ENCODE assay signal across 10 cellular contexts in the genomic region with DNA sequence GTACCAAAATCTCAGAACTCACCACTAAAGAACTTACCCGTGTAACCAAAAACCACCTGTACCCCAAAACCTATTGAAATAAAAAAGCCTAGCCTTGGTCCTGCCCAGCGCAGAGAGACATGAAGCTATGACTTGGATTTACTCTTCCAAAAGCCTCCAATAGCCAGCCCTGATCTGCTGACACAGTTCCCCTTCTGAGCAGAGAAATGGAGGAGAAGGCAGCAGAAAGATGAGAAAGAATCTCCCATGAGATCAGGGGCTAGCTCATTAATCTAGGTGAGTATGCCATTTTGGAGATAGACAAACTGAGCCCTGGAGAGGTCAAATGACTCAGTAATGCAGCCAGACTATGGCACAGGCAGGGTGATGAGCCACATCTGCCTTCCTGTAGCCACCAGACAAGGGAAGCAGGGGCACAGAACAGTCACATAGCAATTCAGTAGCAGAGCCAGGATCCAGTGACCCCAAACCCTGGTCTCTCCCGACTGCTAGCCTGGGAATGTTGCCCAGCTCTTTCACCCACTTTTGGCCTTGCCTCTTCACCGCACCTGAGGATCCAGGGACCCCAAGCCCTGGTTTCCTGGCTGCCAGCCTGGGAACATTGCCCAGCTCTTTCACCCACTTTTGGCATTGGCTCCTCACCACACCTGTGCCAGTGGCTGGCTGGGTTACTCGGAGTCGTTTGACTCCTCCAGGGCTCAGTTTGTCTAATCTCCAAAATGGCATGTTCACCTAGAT. TPM values are rescaled to one million over a fixed set of nuclear protein-coding genes. Genes with fewer than 3 reads are reported as not detected.
DNase-seq lines count a peak whose midpoint lies in the region; ATAC-seq and TF ChIP-seq lines count a peak whose summit lies in the region.
"Had no signal": no experiment of that assay in that cellular context is flagged by ENCODE, and none has a peak within 500 bp of the region (broad histone marks: within the 10 kb centered on the region; RNA-seq: fewer than 3 reads in every experiment).

No MANE protein-coding gene starts in this region.

- H3K4me1 ChIP-seq in mammary epithelial cell (ENCODE audit: insufficient read depth, low read length) = peaks cover 20% of the 10 kb centered on the region
- H3K4me1 ChIP-seq in ascending aorta = no peaks in the 10 kb centered on the region
- H3K4me1 ChIP-seq in upper lobe of left lung = peaks cover 38 to 65% (median 56%) of the 10 kb centered on the region in 4 donors

- no peak for TF ChIP-seq CTCF in MCF 10A (IDR thresholded peaks at IDR 0.05; ENCODE audit: unreplicated experiment)
- TF ChIP-seq CTCF in mammary epithelial cell (conservative IDR thresholded peaks at IDR 0.05 in 1 of 2, IDR thresholded peaks at IDR 0.05 in 1 of 2; ENCODE audit: extremely low read depth in 1 of 2, insufficient read depth in 1 of 2, low read depth in 1 of 2, low read length in 2 of 2) = no peak
- TF ChIP-seq CTCF in ascending aorta (IDR thresholded peaks at IDR 0.05) = no peak
- no peak for TF ChIP-seq CTCF in upper lobe of left lung (IDR thresholded peaks at IDR 0.05)

- H2AFZ ChIP-seq in mammary epithelial cell (ENCODE audit: low read depth, low read length) = no peak overlapping the region

- in situ Hi-C loops in mammary epithelial cell (cut with MboI; ENCODE audit: low sequenced_read_pairs in 2 of 2) = no loop called here

- no TSS peak for BruUV-seq in MCF 10A (replicated peaks; lab: Mats Ljungman, UMichigan)
- BruUV-seq in mammary epithelial cell (replicated peaks; lab: Mats Ljungman, UMichigan) = no TSS peak

- no peak for ATAC-seq in upper lobe of left lung (ENCODE audit: low FRiP score in 2 of 2)

- H3K36me3 Mint-ChIP-seq in MCF 10A (ENCODE audit: insufficient read depth, unreplicated experiment) = peaks cover 20% of the 10 kb centered on the region

- no peak for TF ChIP-seq POLR2A in upper lobe of left lung (IDR thresholded peaks at IDR 0.05)

- POLR2A ChIA-PET in MCF 10A (lab: Yijun Ruan, JAX) = interaction anchor here (0.7 to 3.6 kb wide), 10 partner anchors 8 to 409 kb away, joined by 3 to 21 read pairs (median 4); partner anchors contain the start of genes FKBP1A and SDCBP2

- H3K36me3 ChIP-seq in mammary epithelial cell (ENCODE audit: insufficient read depth, low read length) (no peaks in the 10 kb centered on the region), ascending aorta (peaks cover 4 to 11% of the 10 kb centered on the region in 2 donors), upper lobe of left lung (peaks cover 0 to 3% (median 0%) of the 10 kb centered on the region in 4 donors)

- H3K27me3 Mint-ChIP-seq in MCF 10A (ENCODE audit: insufficient read depth, unreplicated experiment) = no peaks in the 10 kb centered on the region

- no peak overlapping the region for H3K4me3 Mint-ChIP-seq in MCF 10A (ENCODE audit: unreplicated experiment)

- peaks cover 28% of the 10 kb centered on the region for H3K4me1 Mint-ChIP-seq in MCF 10A (ENCODE audit: insufficient read depth, unreplicated experiment)

- no peaks in the 10 kb centered on the region for H3K9me3 Mint-ChIP-seq in MCF 10A (ENCODE audit: unreplicated experiment)

- no peak overlapping the region for H3K9ac ChIP-seq in mammary epithelial cell (ENCODE audit: insufficient read depth, low read length)

- dilution Hi-C loops in mammary epithelial cell (cut with HindIII; ENCODE audit: low sequenced_read_pairs) = no loop called here

- TF ChIP-seq EP300 in upper lobe of left lung (IDR thresholded peaks at IDR 0.05) = no peak

- H3K27ac ChIP-seq in mammary epithelial cell (ENCODE audit: insufficient read depth, low read depth, low read length) (no peak overlapping the region), ascending aorta (peak overlapping the region; percentile 41 to 42), upper lobe of left lung (peak overlapping the region; percentile 81 to 99 (median 88))
- H3K27ac ChIP-seq: brain microvascular endothelial cell, WERI-Rb-1 had no signal

- H3K27me3 ChIP-seq in mammary epithelial cell (ENCODE audit: insufficient read depth, low read length) = no peaks in the 10 kb centered on the region
- H3K27me3 ChIP-seq in ascending aorta = no peaks in the 10 kb centered on the region
- no peaks in the 10 kb centered on the region for H3K27me3 ChIP-seq in upper lobe of left lung
- H3K27me3 ChIP-seq: brain microvascular endothelial cell had no signal

- DNase-seq in MCF 10A (ENCODE audit: unreplicated experiment) (peak; percentile 66), mammary epithelial cell (no peak), ascending aorta (ENCODE audit: low spot score in 2 of 2) (no peak), mesenteric fat pad (ENCODE audit: low spot score) (peak; percentile 68), upper lobe of left lung (no peak), dedifferentiated amniotic fluid mesenchymal stem cell (ENCODE audit: extremely low spot score) (no peak), NCI-H2227 (lab: John Stamatoyannopoulos, UW; ENCODE audit: unreplicated experiment) (no peak), H4 (ENCODE audit: low spot score) (no peak)
- DNase-seq: brain microvascular endothelial cell, WERI-Rb-1 had no signal

- intact Hi-C loops in MCF 10A (cut with micrococcal nuclease) = no loop called here
- intact Hi-C loops in mammary epithelial cell (cut with micrococcal nuclease) = no loop called here
- intact Hi-C loops in ascending aorta (cut with DNase I) = no loop called here

- CTCF ChIA-PET in MCF 10A (lab: Yijun Ruan, JAX) (interaction anchor here (0.7 to 1.1 kb wide), 4 partner anchors 9 to 839 kb away, joined by 3 to 4 read pairs (median 4); no protein-coding TSS in a partner anchor), mammary epithelial cell (lab: Charles Lee; ENCODE audit: low non-redundant PET) (interaction anchor here (0.6 to 1.1 kb wide), 2 partner anchors 9 to 130 kb away, joined by 4 read pairs; no protein-coding TSS in a partner anchor)

- H3K9me3 ChIP-seq in mammary epithelial cell (replicated peaks; ENCODE audit: insufficient read depth, low read length) = no peaks in the 10 kb centered on the region
- H3K9me3 ChIP-seq in ascending aorta = no peaks in the 10 kb centered on the region
- H3K9me3 ChIP-seq in upper lobe of left lung = no peaks in the 10 kb centered on the region

- H3K4me3 ChIP-seq in mammary epithelial cell (replicated peaks in 1 of 3; ENCODE audit: insufficient read depth in 1 of 3, low read depth in 2 of 3, low read length in 3 of 3) = no peak overlapping the region
- H3K4me3 ChIP-seq in ascending aorta = no peak overlapping the region
- H3K4me3 ChIP-seq in upper lobe of left lung = no peak overlapping the region

- peaks cover 32% of the 10 kb centered on the region for H3K79me2 ChIP-seq in mammary epithelial cell (ENCODE audit: insufficient read depth, low read length)

- no peak overlapping the region for H3K27ac Mint-ChIP-seq in MCF 10A (ENCODE audit: low read depth, unreplicated experiment)

- WGBS in mammary epithelial cell (ENCODE audit: low coverage, missing lambda C conversion rate) = 52% methylated on average over 6 of the region's 6 CpGs
- 58 to 73% methylated on average over 6 of the region's 6 CpGs for WGBS in upper lobe of left lung, 2 donors

- H3K4me2 ChIP-seq in mammary epithelial cell (ENCODE audit: insufficient read depth, low read depth, low read length) = no peak overlapping the region

- H4K20me1 ChIP-seq in mammary epithelial cell (ENCODE audit: insufficient read depth, low read length) = no peaks in the 10 kb centered on the region

RNA-seq across cellular contexts. Expression of gene SDCBP2, which starts 7.2 kb away (rescaled TPM):
- total RNA-seq in MCF 10A (2022) (8.3 and 11.8 TPM in 2 replicates), mammary epithelial cell (10 to 100 TPM in 1 of 2 donors, 1 to 10 TPM in 1; 9.1 to 13.8 TPM), ascending aorta (not detected), mesenteric fat pad (7.2 TPM), upper lobe of left lung (10 to 100 TPM in 5 of 6 donors, 1 to 10 TPM in 1; 6.3 to 34.0 (median 15.9) TPM)
- 22.2 TPM for polyA plus RNA-seq in mammary epithelial cell
- not detected for polyA minus RNA-seq in mammary epithelial cell
- total RNA-seq in H4 (2014; rRNA removed; shearing (Covaris generic)) = 0.29 and 0.56 TPM in 2 replicates

RNA-seq across cellular contexts. Expression of gene FKBP1A, which starts 56.7 kb away (rescaled TPM):
- total RNA-seq in MCF 10A (2022) = 209 and 217 TPM in 2 replicates
- total RNA-seq in mammary epithelial cell = 100 to 1,000 TPM; 139 to 425 TPM
- 522 TPM for polyA plus RNA-seq in mammary epithelial cell
- polyA minus RNA-seq in mammary epithelial cell = 1,454 TPM
- 202 TPM for total RNA-seq in ascending aorta
- total RNA-seq in mesenteric fat pad = 384 TPM
- 100 to 1,000 TPM in 5 of 6 donors, 10 to 100 TPM in 1; 75.4 to 328 (median 160) TPM for total RNA-seq in upper lobe of left lung
- 124 and 134 TPM in 2 replicates for total RNA-seq in H4 (2014; rRNA removed; shearing (Covaris generic))

Comparison
In these comparisons a context has a peak if more than half of its experiments do, and no peak if none do; other contexts are left out.
1. DNase-seq: peak in MCF 10A (single experiment) and mesenteric fat pad (single experiment); none in mammary epithelial cell (single experiment), ascending aorta (0 of 2), upper lobe of left lung (0 of 2), dedifferentiated amniotic fluid mesenchymal stem cell (single experiment), NCI-H2227 (single experiment) and H4 (single experiment).